Comparison of ENCODE assay signal across 17 cellular contexts in the genomic region with DNA sequence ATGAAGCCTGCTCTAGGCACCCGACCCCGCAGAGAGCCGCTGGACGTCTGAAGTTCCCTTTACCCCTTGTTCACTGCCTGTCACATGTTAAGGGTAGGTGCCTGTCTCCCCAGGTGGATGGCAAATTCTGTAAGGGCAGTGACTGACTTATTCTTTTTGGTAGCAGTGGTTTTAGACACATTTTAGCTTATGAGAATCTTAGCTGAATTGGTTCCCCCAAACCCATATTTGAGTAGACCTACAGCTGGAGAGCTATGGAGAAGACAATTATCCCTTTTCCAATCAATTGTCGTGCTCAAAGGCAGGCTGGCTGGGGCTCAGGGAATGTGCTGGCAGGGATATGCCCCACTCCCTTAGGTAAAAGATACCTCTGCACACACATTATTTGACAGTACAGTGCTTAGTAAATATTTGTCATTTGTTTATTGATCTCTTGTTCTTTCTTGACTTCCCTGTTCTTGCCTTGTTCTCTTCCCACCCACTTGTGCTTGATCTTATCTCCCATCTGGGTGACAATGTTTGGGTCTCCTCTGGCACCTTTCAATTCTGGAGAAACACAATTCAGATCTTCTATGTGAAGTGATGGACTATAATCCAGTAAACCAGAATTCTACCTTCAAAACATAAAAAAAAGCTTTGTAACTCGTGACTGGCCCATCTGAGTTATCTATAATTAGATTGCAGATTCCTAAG.
DNase-seq lines count a peak whose midpoint lies in the region; ATAC-seq and TF ChIP-seq lines count a peak whose summit lies in the region.
"Had no signal": no experiment of that assay in that cellular context is flagged by ENCODE, and none has a peak within 500 bp of the region (broad histone marks: within the 10 kb centered on the region; RNA-seq: fewer than 3 reads in every experiment).

No MANE protein-coding gene starts in this region.

- H3K9me3 Mint-ChIP-seq in MCF 10A (ENCODE audit: unreplicated experiment): no peaks in the 10 kb centered on the region
- H3K9me3 Mint-ChIP-seq: IgD-negative memory B cell, nephron had no signal

- no peak for TF ChIP-seq CTCF in mammary epithelial cell (conservative IDR thresholded peaks at IDR 0.05 in 1 of 2, IDR thresholded peaks at IDR 0.05 in 1 of 2; ENCODE audit: extremely low read depth in 1 of 2, insufficient read depth in 1 of 2, low read depth in 1 of 2, low read length in 2 of 2)
- TF ChIP-seq CTCF in MCF 10A (IDR thresholded peaks at IDR 0.05; ENCODE audit: unreplicated experiment): no peak
- TF ChIP-seq CTCF in choroid plexus epithelial cell (conservative IDR thresholded peaks at IDR 0.05; ENCODE audit: low read depth, low read length): no peak
- no peak for TF ChIP-seq CTCF in lower lobe of right lung (IDR thresholded peaks at IDR 0.05)

- H3K27ac ChIP-seq in mammary epithelial cell (ENCODE audit: insufficient read depth, low read depth, low read length) (no peak overlapping the region), lower lobe of right lung (peak overlapping the region; percentile 18)
- H3K27ac ChIP-seq: colonic mucosa had no signal

- H3K4me1 Mint-ChIP-seq in MCF 10A (ENCODE audit: insufficient read depth, unreplicated experiment): peaks cover 19% of the 10 kb centered on the region

- H3K4me1 ChIP-seq in mammary epithelial cell (ENCODE audit: insufficient read depth, low read length): peaks cover 12% of the 10 kb centered on the region
- H3K4me1 ChIP-seq in lower lobe of right lung: peaks cover 17% of the 10 kb centered on the region
- H3K4me1 ChIP-seq: colonic mucosa had no signal

- H3K27ac Mint-ChIP-seq in MCF 10A (ENCODE audit: low read depth, unreplicated experiment): no peak overlapping the region
- H3K27ac Mint-ChIP-seq: IgD-negative memory B cell had no signal

- H3K9ac ChIP-seq in mammary epithelial cell (ENCODE audit: insufficient read depth, low read length): no peak overlapping the region

- in situ Hi-C loops in mammary epithelial cell (cut with MboI; ENCODE audit: low sequenced_read_pairs in 2 of 2): loop anchor here in 1 of 2 donors (10.0 kb wide), 1 partner anchor 768 kb away; no protein-coding TSS in a partner anchor

- H3K36me3 ChIP-seq in mammary epithelial cell (ENCODE audit: insufficient read depth, low read length) (peaks cover 36% of the 10 kb centered on the region), lower lobe of right lung (peaks cover 41% of the 10 kb centered on the region)
- H3K36me3 ChIP-seq: colonic mucosa had no signal

- no peak overlapping the region for H2AFZ ChIP-seq in mammary epithelial cell (ENCODE audit: low read depth, low read length)

- POLR2A ChIA-PET in MCF 10A (lab: Yijun Ruan, JAX): interaction anchor here (0.8 to 2.0 kb wide), 8 partner anchors 290 to 742 kb away, joined by 3 to 9 read pairs (median 4); no protein-coding TSS in a partner anchor

- H4K20me1 ChIP-seq in mammary epithelial cell (ENCODE audit: insufficient read depth, low read length): peaks cover 4% of the 10 kb centered on the region

- BruUV-seq in mammary epithelial cell (replicated peaks; lab: Mats Ljungman, UMichigan): no TSS peak
- no TSS peak for BruUV-seq in MCF 10A (replicated peaks; lab: Mats Ljungman, UMichigan)

- H3K4me2 ChIP-seq in mammary epithelial cell (ENCODE audit: insufficient read depth, low read depth, low read length): no peak overlapping the region

- H3K27me3 ChIP-seq in mammary epithelial cell (ENCODE audit: insufficient read depth, low read length) (no peaks in the 10 kb centered on the region), lower lobe of right lung (ENCODE audit: low read depth) (no peaks in the 10 kb centered on the region)
- H3K27me3 ChIP-seq: colonic mucosa had no signal

- dilution Hi-C loops in mammary epithelial cell (cut with HindIII; ENCODE audit: low sequenced_read_pairs): loop anchor here (5.0 to 25.0 kb wide), 4 partner anchors 258 to 656 kb away; no protein-coding TSS in a partner anchor

- peak; percentile 46 for DNase-seq in mammary epithelial cell
- no peak for DNase-seq in MCF 10A (ENCODE audit: unreplicated experiment)
- DNase-seq in choroid plexus epithelial cell (ENCODE audit: low read depth): peak; percentile 50
- DNase-seq in lower lobe of right lung: no peak
- no peak for DNase-seq in kidney tubule cell (ENCODE audit: low spot score)
- DNase-seq in NCI-H524 treated with DMSO at 0.1 percent for 48 hours (lab: John Stamatoyannopoulos, UW): no peak
- DNase-seq in GM19240 (ENCODE audit: insufficient read length, low spot score): no peak
- DNase-seq: activated effector memory CD4-positive, alpha-beta T cell treated with anti-CD3 and anti-CD28 coated beads, Interleukin-2, amount 50 U/mL, for 16 hours; anterior cingulate cortex; colonic mucosa; glutamatergic neuron; MV-4-11; NCI-H2029 treated with DMSO at 0.1 percent for 48 hours; SHP77 treated with DMSO at 0.1 percent for 48 hours had no signal

- CTCF ChIA-PET in mammary epithelial cell (lab: Charles Lee; ENCODE audit: low non-redundant PET) (no interaction called here), MCF 10A (lab: Yijun Ruan, JAX) (interaction anchor here (0.6 to 2.3 kb wide), 8 partner anchors 10 to 743 kb away, joined by 3 to 15 read pairs (median 4); no protein-coding TSS in a partner anchor)

- peaks cover 22% of the 10 kb centered on the region for H3K79me2 ChIP-seq in mammary epithelial cell (ENCODE audit: insufficient read depth, low read length)

- ATAC-seq in lower lobe of right lung (peak; percentile 19 to 29), HG03045 (IDR thresholded peaks at IDR 0.05; ENCODE audit: unreplicated experiment) (no peak)

- intact Hi-C loops in mammary epithelial cell (cut with micrococcal nuclease): no loop called here
- intact Hi-C loops in MCF 10A (cut with micrococcal nuclease): no loop called here
- intact Hi-C loops in lower lobe of right lung (cut with DNase I): no loop called here

- H3K4me3 ChIP-seq in mammary epithelial cell (replicated peaks in 1 of 3; ENCODE audit: insufficient read depth in 1 of 3, low read depth in 2 of 3, low read length in 3 of 3) (no peak overlapping the region), choroid plexus epithelial cell (ENCODE audit: low read depth, low read length) (no peak overlapping the region), lower lobe of right lung (no peak overlapping the region)
- H3K4me3 ChIP-seq: colonic mucosa had no signal

- peaks cover 50% of the 10 kb centered on the region for H3K36me3 Mint-ChIP-seq in MCF 10A (ENCODE audit: insufficient read depth, unreplicated experiment)

- 79% methylated on average over 2 of the region's 6 CpGs for WGBS in mammary epithelial cell (ENCODE audit: low coverage, missing lambda C conversion rate)

- no peak overlapping the region for H3K4me3 Mint-ChIP-seq in MCF 10A (ENCODE audit: unreplicated experiment)
- H3K4me3 Mint-ChIP-seq: IgD-negative memory B cell, nephron had no signal

- no peaks in the 10 kb centered on the region for H3K9me3 ChIP-seq in mammary epithelial cell (replicated peaks; ENCODE audit: insufficient read depth, low read length)
- H3K9me3 ChIP-seq in lower lobe of right lung: no peaks in the 10 kb centered on the region
- H3K9me3 ChIP-seq: colonic mucosa had no signal

- H3K27me3 Mint-ChIP-seq in MCF 10A (ENCODE audit: insufficient read depth, unreplicated experiment): no peaks in the 10 kb centered on the region
- H3K27me3 Mint-ChIP-seq: IgD-negative memory B cell had no signal

Comparison
In these comparisons a context has a peak if more than half of its experiments do, and no peak if none do; other contexts are left out.
1. DNase-seq: peak in mammary epithelial cell (single experiment) and choroid plexus epithelial cell (single experiment); none in MCF 10A (single experiment), lower lobe of right lung (single experiment), kidney tubule cell (single experiment), NCI-H524 treated with DMSO at 0.1 percent for 48 hours (single experiment) and GM19240 (single experiment).